ENCODE assay signal across 8 cellular contexts in the genomic region with DNA sequence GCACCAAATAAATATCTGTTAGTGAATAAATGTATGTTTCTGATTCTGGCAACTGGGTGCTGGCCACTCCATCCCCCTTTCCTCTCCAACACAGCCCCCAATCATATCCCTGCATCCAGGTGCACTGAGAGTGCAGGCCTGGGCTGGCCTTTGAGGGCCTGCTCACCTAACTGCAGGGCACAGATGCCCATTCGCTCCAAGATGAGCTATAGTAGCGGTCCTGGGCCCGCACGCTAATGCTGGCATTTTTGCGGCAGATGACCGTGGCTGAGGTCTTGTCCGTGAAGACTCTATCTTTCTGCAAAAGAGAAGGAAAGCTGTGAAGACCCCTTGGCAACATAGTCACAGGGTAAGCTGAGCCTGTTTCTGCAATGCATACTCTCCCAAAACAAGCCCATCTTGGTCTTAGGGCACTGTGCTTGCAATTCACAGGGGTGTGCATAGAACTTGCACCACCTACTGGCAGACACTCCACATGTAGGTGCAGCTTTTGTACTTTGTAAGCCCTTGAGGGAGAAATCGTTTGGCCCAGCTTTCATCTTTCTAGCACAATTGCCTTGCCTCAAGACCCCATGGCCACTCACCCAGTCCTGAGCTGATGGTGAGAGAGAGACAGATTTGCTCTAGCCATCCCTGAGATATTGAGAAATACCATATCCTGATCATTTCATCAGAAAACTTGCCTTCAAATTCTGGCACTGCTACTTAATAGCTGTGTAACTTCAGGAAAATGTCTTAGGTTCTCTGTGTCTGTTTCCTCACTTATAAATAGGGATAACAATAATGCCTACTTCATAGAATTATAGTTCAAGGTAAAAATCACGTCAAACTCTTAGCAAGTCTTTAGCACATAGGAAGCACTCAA. TPM values are rescaled to one million over a fixed set of nuclear protein-coding genes. Genes with fewer than 3 reads are reported as not detected.
A peak's percentile ranks its signal among the peaks of the same experiment; 100 is the strongest.
DNase-seq lines count a peak whose midpoint lies in the region; ATAC-seq and TF ChIP-seq lines count a peak whose summit lies in the region.

No MANE protein-coding gene starts in this region.

- no peak overlapping the region for H2AFZ ChIP-seq in OCI-LY7 (ENCODE audit: low read length)

- no peaks in the 10 kb centered on the region for H3K4me1 ChIP-seq in HAP-1
- no peaks in the 10 kb centered on the region for H3K4me1 ChIP-seq in OCI-LY7 (ENCODE audit: insufficient read depth, low read length, poor library complexity, severe bottlenecking)
- no peaks in the 10 kb centered on the region for H3K4me1 ChIP-seq in adrenal gland (replicated peaks in 1 of 2)

- no peaks in the 10 kb centered on the region for H4K20me1 ChIP-seq in OCI-LY7 (ENCODE audit: insufficient read depth, low read length)

- no peaks in the 10 kb centered on the region for H3K27me3 ChIP-seq in HAP-1 (ENCODE audit: low read depth)
- peaks cover 4% of the 10 kb centered on the region for H3K27me3 ChIP-seq in adrenal gland

- WGBS in adrenal gland, 4 donors, result 56 to 80% (median 74%) methylated on average over 4 to 9 of the region's 9 CpGs

- BruUV-seq in OCI-LY7 (replicated peaks; lab: Mats Ljungman, UMichigan), result no TSS peak

- H3K79me2 ChIP-seq in OCI-LY7 (ENCODE audit: insufficient read depth, low read depth, low read length), result no peaks in the 10 kb centered on the region

- POLR2A ChIA-PET in OCI-LY7 (lab: Charles Lee), result interaction anchor here (0.7 to 1.2 kb wide), 5 partner anchors 10 to 691 kb away, joined by 3 to 4 read pairs (median 3); no protein-coding TSS in a partner anchor

- ATAC-seq in HG02870 (IDR thresholded peaks at IDR 0.05; ENCODE audit: unreplicated experiment), result no peak

- intact Hi-C loops in OCI-LY7 (cut with micrococcal nuclease; ENCODE audit: unreplicated experiment), result loop anchor here (1.0 kb wide), 1 partner anchor 160 kb away; no protein-coding TSS in a partner anchor
- intact Hi-C loops in adrenal gland (cut with DNase I), result loop anchor here (5.0 to 10.0 kb wide), 2 partner anchors 162 to 164 kb away; no protein-coding TSS in a partner anchor

- H3K4me3 ChIP-seq in HAP-1 (no peak overlapping the region), OCI-LY7 (ENCODE audit: low read depth, low read length, poor library complexity, severe bottlenecking) (no peak overlapping the region), adrenal gland (no peak overlapping the region)

- CTCF ChIA-PET in OCI-LY7 (lab: Charles Lee; ENCODE audit: unreplicated experiment), result interaction anchor here (1.1 to 1.2 kb wide), 2 partner anchors 30 to 171 kb away, joined by 3 to 4 read pairs; no protein-coding TSS in a partner anchor

- H3K9me2 ChIP-seq in OCI-LY7 (ENCODE audit: insufficient read depth, low read length), result no peaks in the 10 kb centered on the region

- no peaks in the 10 kb centered on the region for H3K9me3 ChIP-seq in HAP-1
- no peaks in the 10 kb centered on the region for H3K9me3 ChIP-seq in OCI-LY7 (ENCODE audit: low read length)
- no peaks in the 10 kb centered on the region for H3K9me3 ChIP-seq in adrenal gland (replicated peaks in 1 of 3)

- no peak for TF ChIP-seq POLR2A in adrenal gland (IDR thresholded peaks at IDR 0.05)

- no peak overlapping the region for H3K4me2 ChIP-seq in OCI-LY7 (ENCODE audit: low read length)

- DNase-seq in NCI-H1417 (lab: John Stamatoyannopoulos, UW) (peak in 2 of 3 experiments; percentile 8 to 43), NCI-H1417 treated with DMSO at 0.1 percent for 48 hours (lab: John Stamatoyannopoulos, UW) (no peak), HAP-1 (ENCODE audit: low spot score in 2 of 2) (peak; percentile 36 to 63), OCI-LY7 (ENCODE audit: low spot score) (peak; percentile 67), adrenal gland (peak in 5 of 7 donors; percentile 22 to 71 (median 41)), islet precursor cell (peak; percentile 78)
- DNase-seq in stimulated activated CD8-positive, alpha-beta memory T cell treated with anti-CD3 and anti-CD28 coated beads, Interleukin-4, amount 100 ng/mL, for 48 hours, result peak; percentile 51

- in situ Hi-C loops in HAP-1 (cut with MboI; ENCODE audit: low sequenced_read_pairs), result loop anchor here (10.0 kb wide), 1 partner anchor 162 kb away; no protein-coding TSS in a partner anchor

- H3K27ac ChIP-seq in OCI-LY7 (ENCODE audit: low read depth, low read length, poor library complexity, severe bottlenecking) (no peak overlapping the region), adrenal gland (no peak overlapping the region)

- H3K36me3 ChIP-seq in HAP-1 (replicated peaks), result no peaks in the 10 kb centered on the region
- no peaks in the 10 kb centered on the region for H3K36me3 ChIP-seq in OCI-LY7 (ENCODE audit: insufficient read depth, low read length)
- no peaks in the 10 kb centered on the region for H3K36me3 ChIP-seq in adrenal gland (replicated peaks in 1 of 2)

- peak; percentile 85 for TF ChIP-seq CTCF in OCI-LY7 (conservative IDR thresholded peaks at IDR 0.05; ENCODE audit: low read length)
- peak; percentile 29 to 60 (median 54) for TF ChIP-seq CTCF in adrenal gland (IDR thresholded peaks at IDR 0.05)

RNA-seq across cellular contexts. Expression of gene IL12B, which starts 13.5 kb away (rescaled TPM):
- not detected in 2 replicates for total RNA-seq in OCI-LY7 (2014; rRNA removed; shearing (Covaris generic))
- total RNA-seq in OCI-LY7 (2022) (not detected in 2 replicates), adrenal gland (not detected)
- polyA plus RNA-seq in adrenal gland, result not detected

RNA-seq across cellular contexts. Expression of gene UBLCP1, which starts 53.7 kb away (rescaled TPM):
- total RNA-seq in OCI-LY7 (2014; rRNA removed; shearing (Covaris generic)), result 7.7 and 11.3 TPM in 2 replicates
- 24.9 and 29.8 TPM in 2 replicates for total RNA-seq in OCI-LY7 (2022)
- total RNA-seq in adrenal gland, result 10 to 100 TPM; 12.7 to 25.5 (median 21.1) TPM
- 10 to 100 TPM; 11.3 to 27.2 (median 27.1) TPM for polyA plus RNA-seq in adrenal gland
